In the genomic region with DNA sequence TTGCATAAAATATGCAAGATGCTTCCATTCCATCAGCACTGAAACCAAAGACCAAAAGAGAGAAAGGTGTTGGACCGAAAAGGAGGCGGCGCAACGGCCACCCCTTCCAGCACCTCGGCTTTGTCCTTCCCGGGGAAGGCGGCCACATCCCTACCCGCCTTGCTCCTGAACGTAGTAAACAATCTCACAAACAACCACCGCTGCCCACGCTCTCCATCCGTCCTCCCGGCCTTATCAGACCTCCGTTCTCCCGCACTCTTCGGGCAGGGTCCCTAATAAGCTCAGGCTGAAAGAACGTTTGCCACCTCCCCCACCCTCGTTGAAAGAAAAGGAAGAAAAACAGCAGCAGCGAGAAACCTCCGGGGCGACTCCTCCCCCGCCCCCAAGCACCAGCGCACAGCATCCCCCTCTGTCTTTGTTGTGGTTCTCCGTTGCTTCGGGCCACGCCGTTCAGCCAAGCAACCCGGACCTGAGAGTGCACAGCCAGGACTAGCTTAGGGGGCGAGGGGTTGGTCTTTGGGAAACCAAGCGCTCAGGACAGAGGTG, we compare ENCODE assay signal across 10 cellular contexts. TPM values are rescaled to one million over a fixed set of nuclear protein-coding genes. Genes with fewer than 3 reads are reported as not detected.
A peak's percentile ranks its signal among the peaks of the same experiment; 100 is the strongest.
DNase-seq lines count a peak whose midpoint lies in the region; ATAC-seq and TF ChIP-seq lines count a peak whose summit lies in the region.
"Had no signal": no experiment of that assay in that cellular context is flagged by ENCODE, and none has a peak within 500 bp of the region (broad histone marks: within the 10 kb centered on the region; RNA-seq: fewer than 3 reads in every experiment).

No MANE protein-coding gene starts in this region.

- DNase-seq in activated naive CD4-positive, alpha-beta T cell treated with anti-CD3 and anti-CD28 coated beads for 36 hours = no peak
- DNase-seq in activated naive CD4-positive, alpha-beta T cell treated with anti-CD3 and anti-CD28 coated beads, Interleukin-2, amount 50 U/mL, for 72 hours (ENCODE audit: low spot score in 2 of 2) = no peak
- DNase-seq in NCI-H774 (lab: John Stamatoyannopoulos, UW) = peak; percentile 40
- peak; percentile 56 for DNase-seq in glutamatergic neuron
- no peak for DNase-seq in SK-N-DZ (ENCODE audit: low spot score)
- DNase-seq in dedifferentiated amniotic fluid mesenchymal stem cell (ENCODE audit: extremely low spot score) = no peak

- H3K36me3 ChIP-seq in subcutaneous abdominal adipose tissue (ENCODE audit: control insufficient read depth in 5 of 5, insufficient read depth in 5 of 5, low read length in 5 of 5) = no peaks in the 10 kb centered on the region

- peaks cover 15% of the 10 kb centered on the region for H3K36me3 Mint-ChIP-seq in activated naive CD4-positive, alpha-beta T cell treated with anti-CD3 and anti-CD28 coated beads for 36 hours (ENCODE audit: low read depth)
- peaks cover 31 to 64% of the 10 kb centered on the region in 2 donors for H3K36me3 Mint-ChIP-seq in activated naive CD4-positive, alpha-beta T cell treated with anti-CD3 and anti-CD28 coated beads, Interleukin-2, amount 50 U/mL, for 72 hours
- H3K36me3 Mint-ChIP-seq in glutamatergic neuron (ENCODE audit: unreplicated experiment) = no peaks in the 10 kb centered on the region

- H3K4me3 ChIP-seq in subcutaneous abdominal adipose tissue (ENCODE audit: low read depth in 1 of 5, low read length in 5 of 5) = peak overlapping the region in 3 of 5 donors; percentile 32 to 52 (median 51)
- H3K4me3 ChIP-seq: body of pancreas had no signal

- H3K27me3 Mint-ChIP-seq in activated naive CD4-positive, alpha-beta T cell treated with anti-CD3 and anti-CD28 coated beads for 36 hours (ENCODE audit: low read depth) = peaks cover 76% of the 10 kb centered on the region
- peaks cover 37% of the 10 kb centered on the region for H3K27me3 Mint-ChIP-seq in glutamatergic neuron (ENCODE audit: unreplicated experiment)

- H3K27me3 ChIP-seq in subcutaneous abdominal adipose tissue (ENCODE audit: control insufficient read depth in 5 of 5, insufficient read depth in 4 of 5, low read length in 5 of 5) = peaks cover 80 to 89% (median 88%) of the 10 kb centered on the region in 5 donors

- peaks cover 17% of the 10 kb centered on the region for H3K4me1 Mint-ChIP-seq in activated naive CD4-positive, alpha-beta T cell treated with anti-CD3 and anti-CD28 coated beads for 36 hours (ENCODE audit: low read depth)
- H3K4me1 Mint-ChIP-seq in glutamatergic neuron (ENCODE audit: low read depth, unreplicated experiment) = peaks cover 23% of the 10 kb centered on the region

- H3K27ac Mint-ChIP-seq in activated naive CD4-positive, alpha-beta T cell treated with anti-CD3 and anti-CD28 coated beads for 36 hours = peak overlapping the region; percentile 63
- peak overlapping the region in 1 of 2 donors; percentile 70 for H3K27ac Mint-ChIP-seq in activated naive CD4-positive, alpha-beta T cell treated with anti-CD3 and anti-CD28 coated beads, Interleukin-2, amount 50 U/mL, for 72 hours
- H3K27ac Mint-ChIP-seq in glutamatergic neuron (ENCODE audit: unreplicated experiment) = peak overlapping the region; percentile 94

- TF ChIP-seq CTCF in glutamatergic neuron (IDR thresholded peaks at IDR 0.05; ENCODE audit: partially characterized antibody, unreplicated experiment) = no peak

- peak overlapping the region; percentile 49 for H3K4me3 Mint-ChIP-seq in activated naive CD4-positive, alpha-beta T cell treated with anti-CD3 and anti-CD28 coated beads for 36 hours
- H3K4me3 Mint-ChIP-seq in glutamatergic neuron (ENCODE audit: unreplicated experiment) = peak overlapping the region; percentile 99

- intact Hi-C loops in activated naive CD4-positive, alpha-beta T cell treated with anti-CD3 and anti-CD28 coated beads for 36 hours (cut with micrococcal nuclease) = loop anchor here (5.0 kb wide), 1 partner anchor 33 kb away; no protein-coding TSS in a partner anchor

- H3K4me1 ChIP-seq in subcutaneous abdominal adipose tissue (ENCODE audit: control insufficient read depth in 5 of 5, insufficient read depth in 5 of 5, low read length in 5 of 5) = peaks cover 0 to 31% (median 20%) of the 10 kb centered on the region in 5 donors

- H3K27ac ChIP-seq in subcutaneous abdominal adipose tissue (ENCODE audit: low read depth, low read length) = no peak overlapping the region
- H3K27ac ChIP-seq: body of pancreas had no signal

- H3K9me3 Mint-ChIP-seq in activated naive CD4-positive, alpha-beta T cell treated with anti-CD3 and anti-CD28 coated beads for 36 hours = peaks cover 12% of the 10 kb centered on the region
- peaks cover 6 to 23% of the 10 kb centered on the region in 2 donors for H3K9me3 Mint-ChIP-seq in activated naive CD4-positive, alpha-beta T cell treated with anti-CD3 and anti-CD28 coated beads, Interleukin-2, amount 50 U/mL, for 72 hours
- peaks cover 31% of the 10 kb centered on the region for H3K9me3 Mint-ChIP-seq in glutamatergic neuron (ENCODE audit: unreplicated experiment)

- CTCF ChIA-PET in activated naive CD4-positive, alpha-beta T cell treated with anti-CD3 and anti-CD28 coated beads for 36 hours (lab: Charles Lee) = interaction anchor here (0.6 kb wide), 1 partner anchor 536 kb away, joined by 3 read pairs; no protein-coding TSS in a partner anchor

- ATAC-seq in activated naive CD4-positive, alpha-beta T cell treated with anti-CD3 and anti-CD28 coated beads, Interleukin-2, amount 50 U/mL, for 72 hours = no peak
- ATAC-seq in HG02642 (IDR thresholded peaks at IDR 0.05; ENCODE audit: poor library complexity, unreplicated experiment) = no peak

- H3K9ac ChIP-seq in subcutaneous abdominal adipose tissue (ENCODE audit: low read length in 5 of 5) = no peak overlapping the region

- peaks cover 0 to 12% (median 5%) of the 10 kb centered on the region in 5 donors for H3K9me3 ChIP-seq in subcutaneous abdominal adipose tissue (ENCODE audit: control insufficient read depth in 5 of 5, low read length in 5 of 5)

RNA-seq across cellular contexts. Expression of a gene that starts 4.4 kb away (rescaled TPM):
- total RNA-seq in activated naive CD4-positive, alpha-beta T cell treated with anti-CD3 and anti-CD28 coated beads for 36 hours = not detected
- not detected for total RNA-seq in activated naive CD4-positive, alpha-beta T cell treated with anti-CD3 and anti-CD28 coated beads, Interleukin-2, amount 50 U/mL, for 72 hours
- 0.76 TPM for total RNA-seq in glutamatergic neuron (ENCODE audit: unreplicated experiment)
- 0.05 TPM in 1 of 2 replicates, not detected in the other for polyA plus RNA-seq in SK-N-DZ (2014; cell fraction: cytosol; rRNA removed)
- 0.27 TPM in 1 of 2 replicates, not detected in the other for polyA plus RNA-seq in SK-N-DZ (2014; cell fraction: nucleus; rRNA removed)
- total RNA-seq: body of pancreas had no signal
- polyA plus RNA-seq: keratinocyte had no signal

RNA-seq across cellular contexts. Expression of a gene that starts 13.2 kb away (rescaled TPM):
- total RNA-seq in activated naive CD4-positive, alpha-beta T cell treated with anti-CD3 and anti-CD28 coated beads for 36 hours = not detected
- total RNA-seq in activated naive CD4-positive, alpha-beta T cell treated with anti-CD3 and anti-CD28 coated beads, Interleukin-2, amount 50 U/mL, for 72 hours = not detected
- 0.17 TPM for total RNA-seq in glutamatergic neuron (ENCODE audit: unreplicated experiment)
- polyA plus RNA-seq in SK-N-DZ (2014; cell fraction: cytosol; rRNA removed) = 0.28 and 1.0 TPM in 2 replicates
- polyA plus RNA-seq in SK-N-DZ (2014; cell fraction: nucleus; rRNA removed) = 0.08 TPM in 1 of 2 replicates, not detected in the other
- total RNA-seq: body of pancreas had no signal
- polyA plus RNA-seq: keratinocyte had no signal

RNA-seq across cellular contexts. Expression of a gene that starts 20.2 kb away (rescaled TPM):
- total RNA-seq in activated naive CD4-positive, alpha-beta T cell treated with anti-CD3 and anti-CD28 coated beads for 36 hours = not detected
- total RNA-seq in activated naive CD4-positive, alpha-beta T cell treated with anti-CD3 and anti-CD28 coated beads, Interleukin-2, amount 50 U/mL, for 72 hours = not detected
- total RNA-seq in glutamatergic neuron (ENCODE audit: unreplicated experiment) = not detected
- polyA plus RNA-seq in SK-N-DZ (2014; cell fraction: cytosol; rRNA removed) = not detected in 2 replicates
- polyA plus RNA-seq in SK-N-DZ (2014; cell fraction: nucleus; rRNA removed) = not detected in 2 replicates
- total RNA-seq: body of pancreas had no signal
- polyA plus RNA-seq: keratinocyte had no signal

RNA-seq across cellular contexts. Expression of a gene that starts 27.7 kb away (rescaled TPM):
- total RNA-seq in activated naive CD4-positive, alpha-beta T cell treated with anti-CD3 and anti-CD28 coated beads for 36 hours = not detected
- not detected for total RNA-seq in activated naive CD4-positive, alpha-beta T cell treated with anti-CD3 and anti-CD28 coated beads, Interleukin-2, amount 50 U/mL, for 72 hours
- not detected for total RNA-seq in glutamatergic neuron (ENCODE audit: unreplicated experiment)
- 0.55 and 1.6 TPM in 2 replicates for polyA plus RNA-seq in SK-N-DZ (2014; cell fraction: cytosol; rRNA removed)
- 0.55 TPM in 1 of 2 replicates, not detected in the other for polyA plus RNA-seq in SK-N-DZ (2014; cell fraction: nucleus; rRNA removed)
- total RNA-seq: body of pancreas had no signal
- polyA plus RNA-seq: keratinocyte had no signal

RNA-seq across cellular contexts. Expression of a gene that starts 37.2 kb away (rescaled TPM):
- total RNA-seq in activated naive CD4-positive, alpha-beta T cell treated with anti-CD3 and anti-CD28 coated beads for 36 hours = not detected
- not detected for total RNA-seq in activated naive CD4-positive, alpha-beta T cell treated with anti-CD3 and anti-CD28 coated beads, Interleukin-2, amount 50 U/mL, for 72 hours
- total RNA-seq in glutamatergic neuron (ENCODE audit: unreplicated experiment) = not detected
- 8.5 and 8.7 TPM in 2 replicates for polyA plus RNA-seq in SK-N-DZ (2014; cell fraction: cytosol; rRNA removed)
- 5.2 and 6.5 TPM in 2 replicates for polyA plus RNA-seq in SK-N-DZ (2014; cell fraction: nucleus; rRNA removed)
- polyA plus RNA-seq: keratinocyte had no signal

Comparison
In these comparisons a context has a peak if more than half of its experiments do, and no peak if none do; other contexts are left out.
1. DNase-seq: peak in NCI-H774 (single experiment) and glutamatergic neuron (single experiment); none in activated naive CD4-positive, alpha-beta T cell treated with anti-CD3 and anti-CD28 coated beads for 36 hours (single experiment), activated naive CD4-positive, alpha-beta T cell treated with anti-CD3 and anti-CD28 coated beads, Interleukin-2, amount 50 U/mL, for 72 hours (0 of 2), SK-N-DZ (single experiment) and dedifferentiated amniotic fluid mesenchymal stem cell (single experiment).